In genomic region chr12:129080821-129081220, GRCh38 we compare ENCODE assay signal across 3 cellular contexts.
"Had no signal": no experiment of that assay in that cellular context is flagged by ENCODE, and none has a peak within 500 bp of the region (broad histone marks: within the 10 kb centered on the region; RNA-seq: fewer than 3 reads in every experiment).

No MANE protein-coding gene starts in this region.

- DNase-seq: GDM1, GF-D8 had no signal

- H3K4me3 ChIP-seq: GM12878 had no signal

- ATAC-seq: GM12878 had no signal
